In genomic region chr1:20366766-20367602, GRCh38 we compare ENCODE assay signal across 8 cellular contexts.
DNase-seq lines count a peak whose midpoint lies in the region; ATAC-seq and TF ChIP-seq lines count a peak whose summit lies in the region.

No MANE protein-coding gene starts in this region.

- no TSS peak for BruUV-seq in MCF 10A (replicated peaks; lab: Mats Ljungman, UMichigan)

- no peak overlapping the region for H3K27ac Mint-ChIP-seq in MCF 10A (ENCODE audit: low read depth, unreplicated experiment)

- CTCF ChIA-PET in MCF 10A (lab: Yijun Ruan, JAX), result interaction anchor here (1.0 to 1.1 kb wide), 2 partner anchors 92 to 155 kb away, joined by 3 read pairs; no protein-coding TSS in a partner anchor

- TF ChIP-seq CTCF in MCF 10A (IDR thresholded peaks at IDR 0.05; ENCODE audit: unreplicated experiment) (no peak), prostate gland (IDR thresholded peaks at IDR 0.05) (peak in 3 of 4 experiments; percentile 10 to 33 (median 29))

- H3K9me3 ChIP-seq in prostate gland, result no peaks in the 10 kb centered on the region

- no peaks in the 10 kb centered on the region for H3K36me3 Mint-ChIP-seq in MCF 10A (ENCODE audit: insufficient read depth, unreplicated experiment)

- H3K4me3 Mint-ChIP-seq in MCF 10A (ENCODE audit: unreplicated experiment), result no peak overlapping the region

- H3K4me1 ChIP-seq in prostate gland (replicated peaks), result no peaks in the 10 kb centered on the region

- no peaks in the 10 kb centered on the region for H3K9me3 Mint-ChIP-seq in MCF 10A (ENCODE audit: unreplicated experiment)

- no peak overlapping the region for H3K27ac ChIP-seq in prostate gland

- in situ Hi-C loops in T47D (cut with HindIII; ENCODE audit: low pct_unique_long_range_greater_than_20kb, low sequenced_read_pairs), result no loop called here

- H3K27me3 Mint-ChIP-seq in MCF 10A (ENCODE audit: insufficient read depth, unreplicated experiment), result peaks cover 31% of the 10 kb centered on the region

- WGBS in prostate gland, result 2% methylated on average over 42 of the region's 42 CpGs

- DNase-seq in T47D (ENCODE audit: low read depth in 1 of 2, low spot score in 1 of 2), result peak; percentile 55 to 86
- no peak for DNase-seq in MCF 10A (ENCODE audit: unreplicated experiment)
- peak; percentile 47 for DNase-seq in Right ventricle myocardium superior
- no peak for DNase-seq in prostate gland (ENCODE audit: low spot score)

- no peaks in the 10 kb centered on the region for H3K4me1 Mint-ChIP-seq in MCF 10A (ENCODE audit: insufficient read depth, unreplicated experiment)

- peak overlapping the region; percentile 2 to 14 for H3K4me3 ChIP-seq in prostate gland

- TF ChIP-seq POLR2A in prostate gland (IDR thresholded peaks at IDR 0.05), result no peak

- POLR2A ChIA-PET in MCF 10A (lab: Yijun Ruan, JAX), result no interaction called here

- no peaks in the 10 kb centered on the region for H3K27me3 ChIP-seq in prostate gland (replicated peaks; ENCODE audit: insufficient read depth)

- no peaks in the 10 kb centered on the region for H3K36me3 ChIP-seq in prostate gland

- ATAC-seq in SK-N-SH treated with all-trans-retinoic acid at 6 μM for 48 hours (peak; percentile 89), Right ventricle myocardium superior (ENCODE audit: poor library complexity) (peak; percentile 87), HG03196 (IDR thresholded peaks at IDR 0.05; ENCODE audit: unreplicated experiment) (no peak), GM21381 (IDR thresholded peaks at IDR 0.05; ENCODE audit: unreplicated experiment) (no peak), GM19463 (IDR thresholded peaks at IDR 0.05; ENCODE audit: unreplicated experiment) (no peak)

- intact Hi-C loops in MCF 10A (cut with micrococcal nuclease) (no loop called here), Right ventricle myocardium superior (cut with DNase I) (no loop called here), prostate gland (cut with DNase I) (loop anchor here (10.0 kb wide), 1 partner anchor 152 kb away; no protein-coding TSS in a partner anchor)

TF ChIP-seq in SK-N-SH treated with all-trans-retinoic acid at 6 μM for 48 hours, 23 proteins besides CTCF, POLR2A, EP300 and RAD21:
- TF ChIP-seq ARNTL (CRISPR knock-in tag; IDR thresholded peaks at IDR 0.05; ENCODE audit: borderline replicate concordance, low read depth) (no peak), ZFP30 (CRISPR knock-in tag; IDR thresholded peaks at IDR 0.05) (no peak), OSR1 (CRISPR knock-in tag; IDR thresholded peaks at IDR 0.05) (no peak)

Comparison
In these comparisons a context has a peak if more than half of its experiments do, and no peak if none do; other contexts are left out.
1. DNase-seq: peak in T47D (2 of 2) and Right ventricle myocardium superior (single experiment); none in MCF 10A (single experiment) and prostate gland (single experiment).
2. ATAC-seq: peak in SK-N-SH treated with all-trans-retinoic acid at 6 μM for 48 hours (single experiment) and Right ventricle myocardium superior (single experiment); none in HG03196 (single experiment), GM21381 (single experiment) and GM19463 (single experiment).